1 cellular context compared by ENCODE assay signal in genomic region chr1:155022136-155022926, GRCh38.
TF ChIP-seq lines count a peak whose summit lies in the region.

No MANE protein-coding gene starts in this region.

TF ChIP-seq in Ishikawa, 13 proteins besides CTCF, POLR2A, EP300 and RAD21:
- TF ChIP-seq TEAD4 (IDR thresholded peaks at IDR 0.05) (peak; percentile 33), NFIC (IDR thresholded peaks at IDR 0.05) (no peak)
